1 cellular context compared by ENCODE assay signal in genomic region chr7:17103170-17103569, GRCh38.
A peak's percentile ranks its signal among the peaks of the same experiment; 100 is the strongest.
TF ChIP-seq lines count a peak whose summit lies in the region.

No MANE protein-coding gene starts in this region.

TF ChIP-seq in GM23338, 12 proteins besides CTCF, POLR2A, EP300 and RAD21 (continued from another document):
- TF ChIP-seq ZNF462 (CRISPR knock-in tag; IDR thresholded peaks at IDR 0.05): peak; percentile 90
- no peak for TF ChIP-seq EZH2 (IDR thresholded peaks at IDR 0.05; ENCODE audit: low read depth, unreplicated experiment)
- TF ChIP-seq ZNF331 (CRISPR knock-in tag; IDR thresholded peaks at IDR 0.05; ENCODE audit: low read depth): no peak
- TF ChIP-seq STAT1 (IDR thresholded peaks at IDR 0.05; ENCODE audit: unreplicated experiment): no peak
- TF ChIP-seq EZH2phosphoT487 (IDR thresholded peaks at IDR 0.05; ENCODE audit: unreplicated experiment): no peak
- TF ChIP-seq NANOG (IDR thresholded peaks at IDR 0.05; ENCODE audit: borderline replicate concordance): peak; percentile 82
- no peak for TF ChIP-seq CREB1 (CRISPR knock-in tag; IDR thresholded peaks at IDR 0.05; ENCODE audit: low read depth)
